ENCODE assay signal across 9 cellular contexts in genomic region chr6:16747232-16748027, GRCh38. TPM values are rescaled to one million over a fixed set of nuclear protein-coding genes. Genes with fewer than 3 reads are reported as not detected.
DNase-seq lines count a peak whose midpoint lies in the region; FAIRE-seq and TF ChIP-seq lines count a peak whose summit lies in the region.
"Had no signal": no experiment of that assay in that cellular context is flagged by ENCODE, and none has a peak within 500 bp of the region (broad histone marks: within the 10 kb centered on the region; RNA-seq: fewer than 3 reads in every experiment).

No MANE protein-coding gene starts in this region.

- peaks cover 29% of the 10 kb centered on the region for H3K36me3 Mint-ChIP-seq in activated CD4-positive, alpha-beta memory T cell treated with anti-CD3 and anti-CD28 coated beads for 36 hours
- peaks cover 75% of the 10 kb centered on the region for H3K36me3 Mint-ChIP-seq in activated CD4-positive, alpha-beta memory T cell treated with anti-CD3 and anti-CD28 coated beads, Interleukin-2, amount 10 ng/mL, durations not matched to agents 7 days and 5 days (ENCODE audit: low read depth)
- peaks cover 59% of the 10 kb centered on the region for H3K36me3 Mint-ChIP-seq in activated naive CD4-positive, alpha-beta T cell treated with anti-CD3 and anti-CD28 coated beads, Interleukin-2, amount 10 ng/mL, durations not matched to agents 7 days and 5 days

- POLR2A ChIA-PET in activated CD4-positive, alpha-beta memory T cell treated with anti-CD3 and anti-CD28 coated beads for 36 hours (lab: Charles Lee), result interaction anchor here (1.1 to 1.6 kb wide), 4 partner anchors 9 to 30 kb away, joined by 3 to 7 read pairs (median 4); partner anchors contain the start of gene ATXN1
- POLR2A ChIA-PET in activated CD4-positive, alpha-beta memory T cell treated with anti-CD3 and anti-CD28 coated beads, Interleukin-2, amount 10 ng/mL, durations not matched to agents 7 days and 5 days (lab: Charles Lee), result interaction anchor here (0.7 to 3.3 kb wide), 8 partner anchors 10 to 50 kb away, joined by 3 to 15 read pairs (median 6); partner anchors contain the start of gene ATXN1

- peak overlapping the region; percentile 44 for H3K27ac Mint-ChIP-seq in activated CD4-positive, alpha-beta memory T cell treated with anti-CD3 and anti-CD28 coated beads for 36 hours
- H3K27ac Mint-ChIP-seq in activated CD4-positive, alpha-beta memory T cell treated with anti-CD3 and anti-CD28 coated beads, Interleukin-2, amount 10 ng/mL, durations not matched to agents 7 days and 5 days, result no peak overlapping the region
- H3K27ac Mint-ChIP-seq in activated naive CD4-positive, alpha-beta T cell treated with anti-CD3 and anti-CD28 coated beads, Interleukin-2, amount 10 ng/mL, durations not matched to agents 7 days and 5 days, result no peak overlapping the region

- H3K79me2 ChIP-seq in mammary epithelial cell (ENCODE audit: insufficient read depth, low read length), result peaks cover 37% of the 10 kb centered on the region

- DNase-seq in activated CD4-positive, alpha-beta memory T cell treated with anti-CD3 and anti-CD28 coated beads for 36 hours, result no peak
- DNase-seq in activated CD4-positive, alpha-beta memory T cell treated with anti-CD3 and anti-CD28 coated beads, Interleukin-2, amount 10 ng/mL, durations not matched to agents 7 days and 5 days, result no peak
- DNase-seq in mammary epithelial cell (peak; percentile 80), NCI-H510A (lab: John Stamatoyannopoulos, UW) (no peak), ecto neural progenitor cell (ENCODE audit: low spot score) (no peak)
- DNase-seq in activated naive CD4-positive, alpha-beta T cell treated with anti-CD3 and anti-CD28 coated beads, Interleukin-2, amount 10 ng/mL, durations not matched to agents 7 days and 5 days, result no peak
- DNase-seq: activated CD8-positive, alpha-beta memory T cell treated with anti-CD3 and anti-CD28 coated beads, Interleukin-2, amount 50 U/mL, for 4 hours had no signal

- 54% methylated on average over 13 of the region's 13 CpGs for WGBS in mammary epithelial cell (ENCODE audit: low coverage, missing lambda C conversion rate)

- peak overlapping the region; percentile 37 for H3K4me2 ChIP-seq in mammary epithelial cell (ENCODE audit: insufficient read depth, low read depth, low read length)

- H3K36me3 ChIP-seq in mammary epithelial cell (ENCODE audit: insufficient read depth, low read length) (no peaks in the 10 kb centered on the region), stomach smooth muscle (ENCODE audit: control insufficient read depth in 2 of 2, insufficient read depth in 2 of 2, low read length in 2 of 2) (peaks cover 0 to 9% of the 10 kb centered on the region in 2 donors)

- H3K27me3 Mint-ChIP-seq in activated CD4-positive, alpha-beta memory T cell treated with anti-CD3 and anti-CD28 coated beads for 36 hours, result no peaks in the 10 kb centered on the region
- H3K27me3 Mint-ChIP-seq in activated CD4-positive, alpha-beta memory T cell treated with anti-CD3 and anti-CD28 coated beads, Interleukin-2, amount 10 ng/mL, durations not matched to agents 7 days and 5 days, result no peaks in the 10 kb centered on the region
- H3K27me3 Mint-ChIP-seq in activated naive CD4-positive, alpha-beta T cell treated with anti-CD3 and anti-CD28 coated beads, Interleukin-2, amount 10 ng/mL, durations not matched to agents 7 days and 5 days, result no peaks in the 10 kb centered on the region

- H3K9me3 ChIP-seq in mammary epithelial cell (replicated peaks; ENCODE audit: insufficient read depth, low read length) (no peaks in the 10 kb centered on the region), stomach smooth muscle (ENCODE audit: control insufficient read depth in 2 of 2, low read length in 2 of 2) (no peaks in the 10 kb centered on the region)

- no peaks in the 10 kb centered on the region for H3K27me3 ChIP-seq in mammary epithelial cell (ENCODE audit: insufficient read depth, low read length)
- no peaks in the 10 kb centered on the region for H3K27me3 ChIP-seq in stomach smooth muscle (ENCODE audit: control insufficient read depth in 1 of 2, insufficient read depth in 2 of 2, low read length in 2 of 2)

- FAIRE-seq in islet of Langerhans (lab: Jason Lieb, UNC), result peak; percentile 96

- no peak overlapping the region for H3K9ac ChIP-seq in mammary epithelial cell (ENCODE audit: insufficient read depth, low read length)
- peak overlapping the region in 1 of 2 donors; percentile 3 for H3K9ac ChIP-seq in stomach smooth muscle (ENCODE audit: low read length in 2 of 2)

- H3K9me3 Mint-ChIP-seq in activated CD4-positive, alpha-beta memory T cell treated with anti-CD3 and anti-CD28 coated beads for 36 hours, result no peaks in the 10 kb centered on the region
- H3K9me3 Mint-ChIP-seq in activated CD4-positive, alpha-beta memory T cell treated with anti-CD3 and anti-CD28 coated beads, Interleukin-2, amount 10 ng/mL, durations not matched to agents 7 days and 5 days, result no peaks in the 10 kb centered on the region
- no peaks in the 10 kb centered on the region for H3K9me3 Mint-ChIP-seq in activated naive CD4-positive, alpha-beta T cell treated with anti-CD3 and anti-CD28 coated beads, Interleukin-2, amount 10 ng/mL, durations not matched to agents 7 days and 5 days

- no peak for TF ChIP-seq CTCF in mammary epithelial cell (conservative IDR thresholded peaks at IDR 0.05 in 1 of 2, IDR thresholded peaks at IDR 0.05 in 1 of 2; ENCODE audit: extremely low read depth in 1 of 2, insufficient read depth in 1 of 2, low read depth in 1 of 2, low read length in 2 of 2)

- no peak overlapping the region for H3K4me3 Mint-ChIP-seq in activated CD4-positive, alpha-beta memory T cell treated with anti-CD3 and anti-CD28 coated beads for 36 hours
- H3K4me3 Mint-ChIP-seq in activated CD4-positive, alpha-beta memory T cell treated with anti-CD3 and anti-CD28 coated beads, Interleukin-2, amount 10 ng/mL, durations not matched to agents 7 days and 5 days, result no peak overlapping the region
- H3K4me3 Mint-ChIP-seq in activated naive CD4-positive, alpha-beta T cell treated with anti-CD3 and anti-CD28 coated beads, Interleukin-2, amount 10 ng/mL, durations not matched to agents 7 days and 5 days, result no peak overlapping the region

- H3K4me1 ChIP-seq in mammary epithelial cell (ENCODE audit: insufficient read depth, low read length), result peaks cover 30% of the 10 kb centered on the region
- H3K4me1 ChIP-seq in stomach smooth muscle (ENCODE audit: control insufficient read depth, insufficient read depth, low read length), result peaks cover 16% of the 10 kb centered on the region

- CTCF ChIA-PET in activated CD4-positive, alpha-beta memory T cell treated with anti-CD3 and anti-CD28 coated beads for 36 hours (lab: Charles Lee), result interaction anchor here (0.9 to 1.6 kb wide), 6 partner anchors 11 to 236 kb away, joined by 3 to 7 read pairs (median 4); partner anchors contain the start of gene ATXN1
- CTCF ChIA-PET in activated CD4-positive, alpha-beta memory T cell treated with anti-CD3 and anti-CD28 coated beads, Interleukin-2, amount 10 ng/mL, durations not matched to agents 7 days and 5 days (lab: Charles Lee), result interaction anchor here (0.7 to 1.8 kb wide), 3 partner anchors 11 to 406 kb away, joined by 3 to 9 read pairs (median 9); no protein-coding TSS in a partner anchor
- CTCF ChIA-PET in mammary epithelial cell (lab: Charles Lee; ENCODE audit: low non-redundant PET), result no interaction called here
- CTCF ChIA-PET in activated naive CD4-positive, alpha-beta T cell treated with anti-CD3 and anti-CD28 coated beads, Interleukin-2, amount 10 ng/mL, durations not matched to agents 7 days and 5 days (lab: Charles Lee), result interaction anchor here (1.0 kb wide), 1 partner anchor 23 kb away, joined by 3 read pairs; no protein-coding TSS in a partner anchor

- intact Hi-C loops in activated CD4-positive, alpha-beta memory T cell treated with anti-CD3 and anti-CD28 coated beads for 36 hours (cut with micrococcal nuclease), result no loop called here
- intact Hi-C loops in mammary epithelial cell (cut with micrococcal nuclease), result no loop called here

- H3K4me3 ChIP-seq in mammary epithelial cell (replicated peaks in 1 of 3; ENCODE audit: insufficient read depth in 1 of 3, low read depth in 2 of 3, low read length in 3 of 3) (no peak overlapping the region), stomach smooth muscle (ENCODE audit: low read length in 2 of 2) (peak overlapping the region; percentile 29 to 32)

- H3K27ac ChIP-seq in mammary epithelial cell (ENCODE audit: insufficient read depth, low read depth, low read length), result peak overlapping the region; percentile 39
- H3K27ac ChIP-seq in stomach smooth muscle (ENCODE audit: low read length), result peak overlapping the region; percentile 46

- in situ Hi-C loops in mammary epithelial cell (cut with MboI; ENCODE audit: low sequenced_read_pairs in 2 of 2), result no loop called here

- dilution Hi-C loops in mammary epithelial cell (cut with HindIII; ENCODE audit: low sequenced_read_pairs), result no loop called here

- H2AFZ ChIP-seq in mammary epithelial cell (ENCODE audit: low read depth, low read length), result peak overlapping the region; percentile 34

- no TSS peak for BruUV-seq in mammary epithelial cell (replicated peaks; lab: Mats Ljungman, UMichigan)

- H4K20me1 ChIP-seq in mammary epithelial cell (ENCODE audit: insufficient read depth, low read length), result no peaks in the 10 kb centered on the region

- peaks cover 76% of the 10 kb centered on the region for H3K4me1 Mint-ChIP-seq in activated CD4-positive, alpha-beta memory T cell treated with anti-CD3 and anti-CD28 coated beads for 36 hours (ENCODE audit: low read depth)
- H3K4me1 Mint-ChIP-seq in activated CD4-positive, alpha-beta memory T cell treated with anti-CD3 and anti-CD28 coated beads, Interleukin-2, amount 10 ng/mL, durations not matched to agents 7 days and 5 days, result peaks cover 60% of the 10 kb centered on the region
- peaks cover 20% of the 10 kb centered on the region for H3K4me1 Mint-ChIP-seq in activated naive CD4-positive, alpha-beta T cell treated with anti-CD3 and anti-CD28 coated beads, Interleukin-2, amount 10 ng/mL, durations not matched to agents 7 days and 5 days

RNA-seq across cellular contexts. Expression of gene ATXN1, which starts 13.8 kb away (rescaled TPM):
- total RNA-seq in activated CD4-positive, alpha-beta memory T cell treated with anti-CD3 and anti-CD28 coated beads for 36 hours, result 10 to 100 TPM; 34.1 to 36.7 TPM
- total RNA-seq in activated CD4-positive, alpha-beta memory T cell treated with anti-CD3 and anti-CD28 coated beads, Interleukin-2, amount 10 ng/mL, durations not matched to agents 7 days and 5 days, result 10 to 100 TPM; 83.1 to 89.4 TPM
- total RNA-seq in mammary epithelial cell, result 10 to 100 TPM; 18.5 to 34.3 TPM
- 7.1 TPM for polyA plus RNA-seq in mammary epithelial cell
- polyA minus RNA-seq in mammary epithelial cell, result 11.3 TPM

Comparison
In these comparisons a context has a peak if more than half of its experiments do, and no peak if none do; other contexts are left out.
1. H3K4me3 ChIP-seq: peak in stomach smooth muscle (2 of 2); none in mammary epithelial cell (0 of 3).